8 cellular contexts compared by ENCODE assay signal in the genomic region with DNA sequence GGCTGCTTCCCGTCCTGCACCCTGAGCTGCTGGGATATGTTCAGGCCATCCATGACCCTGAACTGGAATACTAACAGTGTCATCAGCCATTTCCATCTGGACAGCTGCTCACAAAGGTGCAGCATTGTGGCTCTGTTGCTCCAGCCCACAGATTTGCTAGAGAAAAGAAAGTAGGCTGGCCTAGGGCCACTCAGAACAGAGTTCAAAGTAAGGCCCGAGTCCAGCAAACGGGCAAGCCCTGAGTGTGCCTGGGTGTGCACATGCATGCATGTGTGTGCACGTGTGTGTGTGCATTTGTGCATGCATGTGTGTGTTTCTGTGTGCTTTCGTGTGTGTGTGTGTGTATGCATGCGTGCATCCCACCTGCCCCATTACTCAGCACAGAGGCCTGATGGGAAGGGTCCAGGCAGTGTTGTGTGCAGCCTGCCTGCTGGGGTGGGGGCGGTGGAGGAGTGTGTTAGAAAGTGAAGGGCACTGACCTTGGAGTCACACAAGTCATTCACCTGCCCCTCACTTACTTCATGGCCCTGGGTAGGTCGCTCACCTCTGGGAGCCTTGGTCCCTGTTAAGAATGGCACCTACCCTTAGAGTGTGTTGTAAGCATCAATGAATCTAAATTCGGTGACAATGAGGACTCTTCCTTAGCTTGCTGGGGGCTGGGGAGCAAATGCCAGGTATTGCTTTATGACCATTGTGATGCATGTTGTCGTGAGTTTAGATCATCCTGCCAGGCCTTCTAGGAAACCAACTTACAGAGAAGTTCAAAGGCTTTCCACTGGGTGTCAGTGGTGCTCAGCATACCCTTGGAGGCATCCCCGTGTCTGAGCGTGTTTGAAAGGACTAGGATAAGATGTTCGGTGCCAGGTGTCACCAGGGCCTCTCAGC. TPM values are rescaled to one million over a fixed set of nuclear protein-coding genes. Genes with fewer than 3 reads are reported as not detected.
DNase-seq lines count a peak whose midpoint lies in the region; ATAC-seq and TF ChIP-seq lines count a peak whose summit lies in the region.

No MANE protein-coding gene starts in this region.

- no peak for TF ChIP-seq EP300 in gastroesophageal sphincter (IDR thresholded peaks at IDR 0.05)

- H3K27me3 ChIP-seq in gastroesophageal sphincter, result peaks cover 5% of the 10 kb centered on the region

- H3K9me3 ChIP-seq in HEK293 (ENCODE audit: control insufficient read depth, insufficient read depth, low read depth, low read length) (no peaks in the 10 kb centered on the region), gastroesophageal sphincter (peaks cover 0 to under 1% (median 0%) of the 10 kb centered on the region in 3 donors)

- H3K27ac Mint-ChIP-seq in Calu3 (ENCODE audit: unreplicated experiment) (no peak overlapping the region), osteocyte (ENCODE audit: unreplicated experiment) (no peak overlapping the region)
- no peak overlapping the region for H3K27ac Mint-ChIP-seq in activated T-helper 1 cell treated with anti-CD3 and anti-CD28 coated beads, Interleukin-12 subunit alpha, Interleukin-12 subunit beta, Interleukin-2, Interleukin-4 antibody, amounts not matched to agents 30 ng/mL and 10 ng/mL and 1 ng/mL, durations not matched to agents 14 hours and 24 hours and 36 hours

- no peaks in the 10 kb centered on the region for H3K4me1 ChIP-seq in HEK293 (ENCODE audit: control insufficient read depth, insufficient read depth, low read length)
- no peaks in the 10 kb centered on the region for H3K4me1 ChIP-seq in gastroesophageal sphincter

- TF ChIP-seq POLR2A in gastroesophageal sphincter (IDR thresholded peaks at IDR 0.05), result no peak

- no TSS peak for BruUV-seq in Calu3 (replicated peaks; lab: Mats Ljungman, UMichigan)

- H3K4me3 Mint-ChIP-seq in Calu3 (ENCODE audit: low read depth, unreplicated experiment), result no peak overlapping the region
- H3K4me3 Mint-ChIP-seq in activated T-helper 1 cell treated with anti-CD3 and anti-CD28 coated beads, Interleukin-12 subunit alpha, Interleukin-12 subunit beta, Interleukin-2, Interleukin-4 antibody, amounts not matched to agents 30 ng/mL and 10 ng/mL and 1 ng/mL, durations not matched to agents 14 hours and 24 hours and 36 hours, result no peak overlapping the region
- H3K4me3 Mint-ChIP-seq in osteocyte (ENCODE audit: unreplicated experiment), result no peak overlapping the region

- H3K27ac ChIP-seq in HEK293 (ENCODE audit: extremely low read depth, low read depth, low read length) (no peak overlapping the region), gastroesophageal sphincter (no peak overlapping the region)

- no peak overlapping the region for H3K4me3 ChIP-seq in HEK293 (ENCODE audit: low read depth, low read length)
- no peak overlapping the region for H3K4me3 ChIP-seq in gastroesophageal sphincter

- 50 to 52% methylated on average over 1 to 6 of the region's 13 CpGs for WGBS in gastroesophageal sphincter (ENCODE audit: low coverage in 1 of 2), 2 donors

- peaks cover 24% of the 10 kb centered on the region for H3K27me3 Mint-ChIP-seq in Calu3 (ENCODE audit: unreplicated experiment)
- peaks cover 10% of the 10 kb centered on the region for H3K27me3 Mint-ChIP-seq in activated T-helper 1 cell treated with anti-CD3 and anti-CD28 coated beads, Interleukin-12 subunit alpha, Interleukin-12 subunit beta, Interleukin-2, Interleukin-4 antibody, amounts not matched to agents 30 ng/mL and 10 ng/mL and 1 ng/mL, durations not matched to agents 14 hours and 24 hours and 36 hours (ENCODE audit: insufficient read depth)
- peaks cover 27% of the 10 kb centered on the region for H3K27me3 Mint-ChIP-seq in osteocyte (ENCODE audit: unreplicated experiment)

- DNase-seq in Calu3 (peak; percentile 42), NCI-H446 treated with DMSO at 0.1 percent for 48 hours (lab: John Stamatoyannopoulos, UW) (peak; percentile 68), osteocyte (ENCODE audit: extremely low spot score, unreplicated experiment) (no peak)
- peak; percentile 5 for DNase-seq in activated T-helper 1 cell treated with anti-CD3 and anti-CD28 coated beads, Interleukin-12 subunit alpha, Interleukin-12 subunit beta, Interleukin-2, Interleukin-4 antibody, amounts not matched to agents 30 ng/mL and 10 ng/mL and 1 ng/mL, durations not matched to agents 14 hours and 24 hours and 36 hours (ENCODE audit: low spot score)

- no peaks in the 10 kb centered on the region for H3K4me1 Mint-ChIP-seq in Calu3 (ENCODE audit: low read depth, unreplicated experiment)
- no peaks in the 10 kb centered on the region for H3K4me1 Mint-ChIP-seq in activated T-helper 1 cell treated with anti-CD3 and anti-CD28 coated beads, Interleukin-12 subunit alpha, Interleukin-12 subunit beta, Interleukin-2, Interleukin-4 antibody, amounts not matched to agents 30 ng/mL and 10 ng/mL and 1 ng/mL, durations not matched to agents 14 hours and 24 hours and 36 hours (ENCODE audit: low read depth)
- H3K4me1 Mint-ChIP-seq in osteocyte (ENCODE audit: unreplicated experiment), result no peaks in the 10 kb centered on the region

- CTCF ChIA-PET in Calu3 (lab: Charles Lee) (no interaction called here), HEK293 (lab: Yijun Ruan, JAX) (interaction anchor here (0.6 to 7.4 kb wide), 13 partner anchors 9 to 1437 kb away, joined by 3 to 48 read pairs (median 3); no protein-coding TSS in a partner anchor)

- ATAC-seq in gastroesophageal sphincter, result no peak
- no peak for ATAC-seq in GM19035 (IDR thresholded peaks at IDR 0.05; ENCODE audit: unreplicated experiment)
- no peak for ATAC-seq in HG02759 (IDR thresholded peaks at IDR 0.05; ENCODE audit: unreplicated experiment)

- H3K9me3 Mint-ChIP-seq in Calu3 (ENCODE audit: low read depth, unreplicated experiment), result no peaks in the 10 kb centered on the region
- H3K9me3 Mint-ChIP-seq in activated T-helper 1 cell treated with anti-CD3 and anti-CD28 coated beads, Interleukin-12 subunit alpha, Interleukin-12 subunit beta, Interleukin-2, Interleukin-4 antibody, amounts not matched to agents 30 ng/mL and 10 ng/mL and 1 ng/mL, durations not matched to agents 14 hours and 24 hours and 36 hours, result no peaks in the 10 kb centered on the region
- peaks cover 2% of the 10 kb centered on the region for H3K9me3 Mint-ChIP-seq in osteocyte (ENCODE audit: unreplicated experiment)

- no peaks in the 10 kb centered on the region for H3K36me3 Mint-ChIP-seq in Calu3 (ENCODE audit: insufficient read depth, unreplicated experiment)
- no peaks in the 10 kb centered on the region for H3K36me3 Mint-ChIP-seq in activated T-helper 1 cell treated with anti-CD3 and anti-CD28 coated beads, Interleukin-12 subunit alpha, Interleukin-12 subunit beta, Interleukin-2, Interleukin-4 antibody, amounts not matched to agents 30 ng/mL and 10 ng/mL and 1 ng/mL, durations not matched to agents 14 hours and 24 hours and 36 hours (ENCODE audit: low read depth)
- no peaks in the 10 kb centered on the region for H3K36me3 Mint-ChIP-seq in osteocyte (ENCODE audit: unreplicated experiment)

- TF ChIP-seq CTCF in Calu3 (IDR thresholded peaks at IDR 0.05; ENCODE audit: unreplicated experiment) (peak; percentile 28), HEK293 (tag by site-specific recombination; IDR thresholded peaks at IDR 0.05) (peak; percentile 37; the same call in 1 of the 2 replicates), gastroesophageal sphincter (IDR thresholded peaks at IDR 0.05) (peak in 3 of 4 experiments; percentile 35 to 58 (median 48)), osteocyte (IDR thresholded peaks at IDR 0.05) (peak; percentile 61)

- intact Hi-C loops in Calu3 (cut with micrococcal nuclease; ENCODE audit: unreplicated experiment), result loop anchor here (1.0 kb wide), 1 partner anchor 223 kb away; no protein-coding TSS in a partner anchor
- intact Hi-C loops in activated T-helper 1 cell treated with anti-CD3 and anti-CD28 coated beads, Interleukin-12 subunit alpha, Interleukin-12 subunit beta, Interleukin-2, Interleukin-4 antibody, amounts not matched to agents 30 ng/mL and 10 ng/mL and 1 ng/mL, durations not matched to agents 14 hours and 24 hours and 36 hours (cut with micrococcal nuclease), result loop anchor here (1.0 kb wide), 2 partner anchors 166 to 223 kb away; no protein-coding TSS in a partner anchor

- POLR2A ChIA-PET in HEK293 (lab: Yijun Ruan, JAX), result no interaction called here

- H3K36me3 ChIP-seq in HEK293 (ENCODE audit: control insufficient read depth in 2 of 2, insufficient read depth in 1 of 2, low read length in 2 of 2) (no peaks in the 10 kb centered on the region), gastroesophageal sphincter (no peaks in the 10 kb centered on the region)

TF ChIP-seq in HEK293, 187 proteins besides CTCF, POLR2A, EP300 and RAD21 (continues in another document):
- TF ChIP-seq ZNF23 (tag by site-specific recombination; IDR thresholded peaks at IDR 0.05; ENCODE audit: borderline replicate concordance) (no peak), ZXDB (tag by site-specific recombination; IDR thresholded peaks at IDR 0.05) (no peak), ZNF174 (tag by site-specific recombination; IDR thresholded peaks at IDR 0.05) (no peak), TRIM28 (IDR thresholded peaks at IDR 0.05; ENCODE audit: borderline replicate concordance, low read length) (no peak), ZSCAN23 (tag by site-specific recombination; IDR thresholded peaks at IDR 0.05) (no peak), ZNF133 (tag by site-specific recombination; IDR thresholded peaks at IDR 0.05) (no peak), ZNF621 (tag by site-specific recombination; IDR thresholded peaks at IDR 0.05) (no peak), ZNF776 (tag by site-specific recombination; IDR thresholded peaks at IDR 0.05; ENCODE audit: borderline replicate concordance) (no peak), YY2 (tag by site-specific recombination; IDR thresholded peaks at IDR 0.05) (no peak)
- TF ChIP-seq, protein P1, sequence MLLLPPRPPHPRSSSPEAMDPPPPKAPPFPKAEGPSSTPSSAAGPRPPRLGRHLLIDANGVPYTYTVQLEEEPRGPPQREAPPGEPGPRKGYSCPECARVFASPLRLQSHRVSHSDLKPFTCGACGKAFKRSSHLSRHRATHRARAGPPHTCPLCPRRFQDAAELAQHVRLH (tag by site-specific recombination; IDR thresholded peaks at IDR 0.05), result no peak
- TF ChIP-seq, protein P2, sequence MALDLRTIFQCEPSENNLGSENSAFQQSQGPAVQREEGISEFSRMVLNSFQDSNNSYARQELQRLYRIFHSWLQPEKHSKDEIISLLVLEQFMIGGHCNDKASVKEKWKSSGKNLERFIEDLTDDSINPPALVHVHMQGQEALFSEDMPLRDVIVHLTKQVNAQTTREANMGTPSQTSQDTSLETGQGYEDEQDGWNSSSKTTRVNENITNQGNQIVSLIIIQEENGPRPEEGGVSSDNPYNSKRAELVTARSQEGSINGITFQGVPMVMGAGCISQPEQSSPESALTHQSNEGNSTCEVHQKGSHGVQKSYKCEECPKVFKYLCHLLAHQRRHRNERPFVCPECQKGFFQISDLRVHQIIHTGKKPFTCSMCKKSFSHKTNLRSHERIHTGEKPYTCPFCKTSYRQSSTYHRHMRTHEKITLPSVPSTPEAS (tag by site-specific recombination; IDR thresholded peaks at IDR 0.05), result peak; percentile 64

RNA-seq across cellular contexts. Expression of a gene that starts 53.2 kb away (rescaled TPM):
- total RNA-seq in Calu3 (2022) (not detected in 2 replicates), gastroesophageal sphincter (under 1 TPM in 1 of 4 donors, not detected in 3; 0.50 TPM), osteocyte (not detected in 2 replicates)
- total RNA-seq in activated T-helper 1 cell treated with anti-CD3 and anti-CD28 coated beads, Interleukin-12 subunit alpha, Interleukin-12 subunit beta, Interleukin-2, Interleukin-4 antibody, amounts not matched to agents 30 ng/mL and 10 ng/mL and 1 ng/mL, durations not matched to agents 14 hours and 24 hours and 36 hours, result not detected in 2 replicates
